ENCODE assay signal across 22 cellular contexts in the genomic region with DNA sequence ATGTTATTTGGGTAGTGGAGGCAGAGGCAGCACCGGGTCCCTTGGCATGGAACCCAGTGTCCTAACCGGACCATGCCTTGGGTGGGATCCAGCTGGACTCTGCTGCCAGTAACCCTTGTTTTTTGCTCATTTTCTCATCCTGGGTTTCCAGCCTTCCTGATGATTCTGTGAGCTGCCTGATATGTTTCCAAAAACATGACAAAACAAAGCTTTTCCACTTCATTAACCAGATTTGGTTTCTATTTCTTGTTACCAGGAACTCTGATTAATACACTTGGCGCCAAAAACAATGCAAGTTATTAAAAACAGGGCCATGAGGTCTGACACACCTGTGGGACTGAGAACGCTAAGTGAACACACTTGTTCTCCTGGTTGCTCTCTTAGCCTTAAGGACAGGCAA.
"Had no signal": no experiment of that assay in that cellular context is flagged by ENCODE, and none has a peak within 500 bp of the region (broad histone marks: within the 10 kb centered on the region; RNA-seq: fewer than 3 reads in every experiment).

No MANE protein-coding gene starts in this region.

- H3K4me1 Mint-ChIP-seq: central memory CD8-positive, alpha-beta T cell; naive thymus-derived CD8-positive, alpha-beta T cell; stimulated activated naive B cell treated with anti-CD40 and anti-IgM and Interleukin-4, amounts not matched to agents 10 μg/mL and 1 μg/mL and 100 μg/mL, for 72 hours had no signal

- H3K9me3 ChIP-seq: left lung, sigmoid colon, thoracic aorta, upper lobe of right lung had no signal

- H3K4me3 Mint-ChIP-seq: activated T-helper 17 cell treated with anti-CD3 and anti-CD28 coated beads, Interleukin-2, amount 50 U/mL, for 72 hours; central memory CD8-positive, alpha-beta T cell; endodermal cell; naive thymus-derived CD8-positive, alpha-beta T cell; stimulated activated naive B cell treated with anti-CD40 and anti-IgM and Interleukin-4, amounts not matched to agents 10 μg/mL and 1 μg/mL and 100 μg/mL, for 72 hours had no signal

- ATAC-seq: activated naive CD4-positive, alpha-beta T cell treated with anti-CD3 and anti-CD28 coated beads, Interleukin-2, amount 50 U/mL, for 72 hours; activated T-helper 17 cell treated with anti-CD3 and anti-CD28 coated beads, Interleukin-2, amount 50 U/mL, for 72 hours; left lung; naive thymus-derived CD8-positive, alpha-beta T cell; stimulated activated naive B cell treated with anti-CD40 and anti-IgM and Interleukin-4, amounts not matched to agents 10 μg/mL and 1 μg/mL and 100 μg/mL, for 72 hours; upper lobe of right lung had no signal

- H3K4me1 ChIP-seq: left lung, sigmoid colon, upper lobe of right lung had no signal

- H3K36me3 Mint-ChIP-seq: activated naive CD4-positive, alpha-beta T cell treated with anti-CD3 and anti-CD28 coated beads, Interleukin-2, amount 50 U/mL, for 72 hours; stimulated activated naive B cell treated with anti-CD40 and anti-IgM and Interleukin-4, amounts not matched to agents 10 μg/mL and 1 μg/mL and 100 μg/mL, for 72 hours had no signal

- H3K4me3 ChIP-seq: coronary artery, left lung, lung, sigmoid colon, thoracic aorta, upper lobe of right lung had no signal

- H3K36me3 ChIP-seq: left lung, sigmoid colon, thoracic aorta, upper lobe of right lung had no signal

- H3K27me3 ChIP-seq: left lung, sigmoid colon, upper lobe of right lung had no signal

- H3K27ac ChIP-seq: coronary artery, epithelial cell of prostate, left lung, thoracic aorta, upper lobe of right lung had no signal

- H3K9me3 Mint-ChIP-seq: activated naive CD4-positive, alpha-beta T cell treated with anti-CD3 and anti-CD28 coated beads, Interleukin-2, amount 50 U/mL, for 72 hours; activated T-helper 17 cell treated with anti-CD3 and anti-CD28 coated beads, Interleukin-2, amount 50 U/mL, for 72 hours; central memory CD8-positive, alpha-beta T cell; naive thymus-derived CD8-positive, alpha-beta T cell had no signal

- H3K27ac Mint-ChIP-seq: activated naive CD4-positive, alpha-beta T cell treated with anti-CD3 and anti-CD28 coated beads, Interleukin-2, amount 50 U/mL, for 72 hours; activated T-helper 17 cell treated with anti-CD3 and anti-CD28 coated beads, Interleukin-2, amount 50 U/mL, for 72 hours; endodermal cell; naive thymus-derived CD8-positive, alpha-beta T cell; stimulated activated naive B cell treated with anti-CD40 and anti-IgM and Interleukin-4, amounts not matched to agents 10 μg/mL and 1 μg/mL and 100 μg/mL, for 72 hours had no signal

- DNase-seq: activated T-cell treated with anti-CD3 and anti-CD28 coated beads, Interleukin-2, amount 50 U/mL, for 1 hour; endodermal cell; foreskin melanocyte; glutamatergic neuron; hippocampal formation; kidney glomerular epithelial cell; left lung; naive thymus-derived CD8-positive, alpha-beta T cell; posterior cingulate gyrus; sigmoid colon; stimulated activated CD4-positive, alpha-beta T cell treated with anti-CD3 and anti-CD28 coated beads, Interleukin-2, amount 100 ng/mL, for 48 hours; stimulated activated CD8-positive, alpha-beta memory T cell treated with anti-CD3 and anti-CD28 coated beads, Interleukin-4, amount 100 ng/mL, for 48 hours; stimulated activated naive B cell treated with anti-CD40 and anti-IgM and Interleukin-4, amounts not matched to agents 10 μg/mL and 1 μg/mL and 100 μg/mL, for 72 hours; T-helper 9 cell; upper lobe of right lung had no signal
